26 cellular contexts compared by ENCODE assay signal in the genomic region with DNA sequence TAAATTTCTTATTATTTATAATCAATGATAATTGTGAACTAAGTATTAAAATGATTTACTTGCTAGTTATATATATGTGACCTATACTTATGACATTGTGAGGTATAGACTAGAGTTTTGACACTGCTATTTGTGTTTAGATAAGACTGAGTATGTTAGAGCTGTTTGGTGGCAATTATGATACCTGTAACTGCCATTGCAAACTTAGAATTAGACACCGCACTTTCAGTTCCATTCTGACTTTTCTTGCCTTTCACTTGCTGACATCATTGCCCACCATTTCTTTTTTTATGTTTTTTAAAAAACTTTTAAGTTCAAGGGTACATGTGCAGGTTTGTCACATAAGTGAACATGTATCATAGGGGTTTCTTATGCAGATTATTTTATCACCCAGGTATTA.
DNase-seq lines count a peak whose midpoint lies in the region; ATAC-seq, FAIRE-seq and TF ChIP-seq lines count a peak whose summit lies in the region.
"Had no signal": no experiment of that assay in that cellular context is flagged by ENCODE, and none has a peak within 500 bp of the region (broad histone marks: within the 10 kb centered on the region; RNA-seq: fewer than 3 reads in every experiment).

No MANE protein-coding gene starts in this region.

- H3K4me3 Mint-ChIP-seq in activated CD4-positive, alpha-beta T cell treated with anti-CD3 and anti-CD28 coated beads, Interleukin-2, amount 10 ng/mL, durations not matched to agents 7 days and 5 days = no peak overlapping the region
- H3K4me3 Mint-ChIP-seq in osteocyte (ENCODE audit: unreplicated experiment) = no peak overlapping the region
- H3K4me3 Mint-ChIP-seq: activated CD4-positive, alpha-beta T cell treated with anti-CD3 and anti-CD28 coated beads for 36 hours; central memory CD8-positive, alpha-beta T cell; dendritic cell treated with granulocyte-macrophage colony-stimulating factor and Interleukin-4, amounts not matched to agents 40 ng/mL and 50 ng/mL, for 4 days; natural killer cell; stimulated activated naive CD8-positive, alpha-beta T cell treated with anti-CD3 and anti-CD28 coated beads, Interleukin-15, amount 100 ng/mL, for 72 hours; T-helper 1 cell treated with Interleukin-12 subunit alpha and Interleukin-12 subunit beta and Interleukin-4 antibody, amounts not matched to agents 30 μg/mL and 1 μg/mL, for 36 hours had no signal

- no peaks in the 10 kb centered on the region for H3K4me1 Mint-ChIP-seq in activated CD4-positive, alpha-beta T cell treated with anti-CD3 and anti-CD28 coated beads, Interleukin-2, amount 10 ng/mL, durations not matched to agents 7 days and 5 days
- no peaks in the 10 kb centered on the region for H3K4me1 Mint-ChIP-seq in osteocyte (ENCODE audit: unreplicated experiment)
- H3K4me1 Mint-ChIP-seq: activated CD4-positive, alpha-beta T cell treated with anti-CD3 and anti-CD28 coated beads for 36 hours; central memory CD8-positive, alpha-beta T cell; natural killer cell; stimulated activated naive CD8-positive, alpha-beta T cell treated with anti-CD3 and anti-CD28 coated beads, Interleukin-15, amount 100 ng/mL, for 72 hours had no signal

- no peak overlapping the region for H3K27ac Mint-ChIP-seq in activated CD4-positive, alpha-beta T cell treated with anti-CD3 and anti-CD28 coated beads, Interleukin-2, amount 10 ng/mL, durations not matched to agents 7 days and 5 days
- no peak overlapping the region for H3K27ac Mint-ChIP-seq in osteocyte (ENCODE audit: unreplicated experiment)
- H3K27ac Mint-ChIP-seq: activated CD4-positive, alpha-beta T cell treated with anti-CD3 and anti-CD28 coated beads for 36 hours; dendritic cell treated with granulocyte-macrophage colony-stimulating factor and Interleukin-4, amounts not matched to agents 40 ng/mL and 50 ng/mL, for 4 days; natural killer cell; stimulated activated naive CD8-positive, alpha-beta T cell treated with anti-CD3 and anti-CD28 coated beads, Interleukin-15, amount 100 ng/mL, for 72 hours; T-helper 1 cell treated with Interleukin-12 subunit alpha and Interleukin-12 subunit beta and Interleukin-4 antibody, amounts not matched to agents 30 μg/mL and 1 μg/mL, for 36 hours had no signal

- POLR2A ChIA-PET in activated CD4-positive, alpha-beta T cell treated with anti-CD3 and anti-CD28 coated beads, Interleukin-2, amount 10 ng/mL, durations not matched to agents 7 days and 5 days (lab: Charles Lee) = no interaction called here

- TF ChIP-seq CTCF in osteocyte (IDR thresholded peaks at IDR 0.05) = no peak

- CTCF ChIA-PET in activated CD4-positive, alpha-beta T cell treated with anti-CD3 and anti-CD28 coated beads, Interleukin-2, amount 10 ng/mL, durations not matched to agents 7 days and 5 days (lab: Charles Lee) = interaction anchor here (0.8 to 1.0 kb wide), 2 partner anchors 9 to 1376 kb away, joined by 3 read pairs; no protein-coding TSS in a partner anchor

- H3K36me3 Mint-ChIP-seq in activated CD4-positive, alpha-beta T cell treated with anti-CD3 and anti-CD28 coated beads, Interleukin-2, amount 10 ng/mL, durations not matched to agents 7 days and 5 days (ENCODE audit: low read depth) = no peaks in the 10 kb centered on the region
- no peaks in the 10 kb centered on the region for H3K36me3 Mint-ChIP-seq in osteocyte (ENCODE audit: unreplicated experiment)
- H3K36me3 Mint-ChIP-seq: natural killer cell had no signal

- ATAC-seq in GM18861 (IDR thresholded peaks at IDR 0.05; ENCODE audit: unreplicated experiment) (peak; percentile 81), GM21515 (IDR thresholded peaks at IDR 0.05; ENCODE audit: unreplicated experiment) (peak; percentile 70), HG03175 (IDR thresholded peaks at IDR 0.05; ENCODE audit: unreplicated experiment) (peak; percentile 37)
- ATAC-seq: activated CD4-positive, alpha-beta T cell treated with anti-CD3 and anti-CD28 coated beads for 36 hours; lower lobe of right lung; natural killer cell; stimulated activated naive CD8-positive, alpha-beta T cell treated with anti-CD3 and anti-CD28 coated beads, Interleukin-15, amount 100 ng/mL, for 72 hours had no signal

- DNase-seq in activated CD4-positive, alpha-beta T cell treated with anti-CD3 and anti-CD28 coated beads, Interleukin-2, amount 10 ng/mL, durations not matched to agents 7 days and 5 days = no peak
- DNase-seq in nucleus accumbens (lab: John Stamatoyannopoulos, UW) = no peak
- no peak for DNase-seq in osteocyte (ENCODE audit: extremely low spot score, unreplicated experiment)
- no peak for DNase-seq in mucosa of gallbladder (ENCODE audit: low spot score)
- DNase-seq: activated CD4-positive, alpha-beta T cell treated with anti-CD3 and anti-CD28 coated beads for 36 hours; activated CD8-positive, alpha-beta memory T cell treated with anti-CD3 and anti-CD28 coated beads for 24 hours; activated effector memory CD4-positive, alpha-beta T cell treated with anti-CD3 and anti-CD28 coated beads, Interleukin-2, amount 50 U/mL, for 16 hours; C1 segment of cervical spinal cord; esophagus squamous epithelium; foreskin melanocyte; lower lobe of right lung; natural killer cell; NCI-H146; NCI-H2107; NCI-H82; RPMI8226; stimulated activated naive CD8-positive, alpha-beta T cell treated with anti-CD3 and anti-CD28 coated beads, Interleukin-15, amount 100 ng/mL, for 72 hours; uterus had no signal

- no peaks in the 10 kb centered on the region for H3K9me3 Mint-ChIP-seq in activated CD4-positive, alpha-beta T cell treated with anti-CD3 and anti-CD28 coated beads, Interleukin-2, amount 10 ng/mL, durations not matched to agents 7 days and 5 days
- no peaks in the 10 kb centered on the region for H3K9me3 Mint-ChIP-seq in osteocyte (ENCODE audit: unreplicated experiment)

- peak; percentile 9 for FAIRE-seq in TTC549 (lab: Jason Lieb, UNC)
- FAIRE-seq: GM12892 had no signal

- H3K27me3 Mint-ChIP-seq in activated CD4-positive, alpha-beta T cell treated with anti-CD3 and anti-CD28 coated beads, Interleukin-2, amount 10 ng/mL, durations not matched to agents 7 days and 5 days = no peaks in the 10 kb centered on the region
- no peaks in the 10 kb centered on the region for H3K27me3 Mint-ChIP-seq in osteocyte (ENCODE audit: unreplicated experiment)
- H3K27me3 Mint-ChIP-seq: activated CD4-positive, alpha-beta T cell treated with anti-CD3 and anti-CD28 coated beads for 36 hours; central memory CD8-positive, alpha-beta T cell; dendritic cell treated with granulocyte-macrophage colony-stimulating factor and Interleukin-4, amounts not matched to agents 40 ng/mL and 50 ng/mL, for 4 days; stimulated activated naive CD8-positive, alpha-beta T cell treated with anti-CD3 and anti-CD28 coated beads, Interleukin-15, amount 100 ng/mL, for 72 hours had no signal
